10 cellular contexts compared by ENCODE assay signal in genomic region chr2:130160838-130161705, GRCh38. TPM values are rescaled to one million over a fixed set of nuclear protein-coding genes. Genes with fewer than 3 reads are reported as not detected.
"Had no signal": no experiment of that assay in that cellular context is flagged by ENCODE, and none has a peak within 500 bp of the region (broad histone marks: within the 10 kb centered on the region; RNA-seq: fewer than 3 reads in every experiment).

No MANE protein-coding gene starts in this region.

RNA-seq across cellular contexts. Expression of gene POTEF, which starts 32.0 kb away (rescaled TPM):
- total RNA-seq: activated T-helper 17 cell treated with anti-CD3 and anti-CD28 coated beads, Interleukin-2, amount 50 U/mL, for 72 hours; ascending aorta; bronchial epithelial cell; epithelial cell of proximal tubule; left lung; transverse colon; vagina had no signal
- polyA plus RNA-seq: immature natural killer cell had no signal

RNA-seq across cellular contexts. Expression of gene TUBA3E, which starts 37.2 kb away (rescaled TPM):
- total RNA-seq: activated T-helper 17 cell treated with anti-CD3 and anti-CD28 coated beads, Interleukin-2, amount 50 U/mL, for 72 hours; ascending aorta; bronchial epithelial cell; chondrocyte; dermis microvascular lymphatic vessel endothelial cell; epithelial cell of proximal tubule; left lung; vagina had no signal
- polyA plus RNA-seq: immature natural killer cell had no signal
